ENCODE assay signal across 1 cellular context in genomic region chr17:63515426-63515825, GRCh38.
TF ChIP-seq lines count a peak whose summit lies in the region.

No MANE protein-coding gene starts in this region.

TF ChIP-seq in HepG2, 621 proteins besides CTCF, POLR2A, EP300 and RAD21:
- TF ChIP-seq FOXO1 (CRISPR knock-in tag; IDR thresholded peaks at IDR 0.05) (no peak), ZNF317 (CRISPR knock-in tag; IDR thresholded peaks at IDR 0.05) (0 out of 2 replicates have a peak, but pooled peaks have one; percentile 23), TFAP4 (IDR thresholded peaks at IDR 0.05; ENCODE audit: borderline replicate concordance, low read depth) (0 out of 2 replicates have a peak, but pooled peaks have one; percentile 11), NFATC3 (CRISPR knock-in tag; IDR thresholded peaks at IDR 0.05) (no peak), ZNF24 (IDR thresholded peaks at IDR 0.05) (no peak), REXO4 (CRISPR knock-in tag; IDR thresholded peaks at IDR 0.05; ENCODE audit: borderline replicate concordance) (0 out of 2 replicates have a peak, but pooled peaks have one; percentile 18), ZNF12 (CRISPR knock-in tag; IDR thresholded peaks at IDR 0.05) (no peak), ATM (IDR thresholded peaks at IDR 0.05; ENCODE audit: borderline replicate concordance) (no peak), HNF1A (IDR thresholded peaks at IDR 0.05; ENCODE audit: low read depth) (no peak), HNF1A (CRISPR knock-in tag; IDR thresholded peaks at IDR 0.05; ENCODE audit: borderline replicate concordance) (no peak)
TF ChIP-seq in HepG2: peak in this region for 3.
